ENCODE assay signal across 14 cellular contexts in the genomic region with DNA sequence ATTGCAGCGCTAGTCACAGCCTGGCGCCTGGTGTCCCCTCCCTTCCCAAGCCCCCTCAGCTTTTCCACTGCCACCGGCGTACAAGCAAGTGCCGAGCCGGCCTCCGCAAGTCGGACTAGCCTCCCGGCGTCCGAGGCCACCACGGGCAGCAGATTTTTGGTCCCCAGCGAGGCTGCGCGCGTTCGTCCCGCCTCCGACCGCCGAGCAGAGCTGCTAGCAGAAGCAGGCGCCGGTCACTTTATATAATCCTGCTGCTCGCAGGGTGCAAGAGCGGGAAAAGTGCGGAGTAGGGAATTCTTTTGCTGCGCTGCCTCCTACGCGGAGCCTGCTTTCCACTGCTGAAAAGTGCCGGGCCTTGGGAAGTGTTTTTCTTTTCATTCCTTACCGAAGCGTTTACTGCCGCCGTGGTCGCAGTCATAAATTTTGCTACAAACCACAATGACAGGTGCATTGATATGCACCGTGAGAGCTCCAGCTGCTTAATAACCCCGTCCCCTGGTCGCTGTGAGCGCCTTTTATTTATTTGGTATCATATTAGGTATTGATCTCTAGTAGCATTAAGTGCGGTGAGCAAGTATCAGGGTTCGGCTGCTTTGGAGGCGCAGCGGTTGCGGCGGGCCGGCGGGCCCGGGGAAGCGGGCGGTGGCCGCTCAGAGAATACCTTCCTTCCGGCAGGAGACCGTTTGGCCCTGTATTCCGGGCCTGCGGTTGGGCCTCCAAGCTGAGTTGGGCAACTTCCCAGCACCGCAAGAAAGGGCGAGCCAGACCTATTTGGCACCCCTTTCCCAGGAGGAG. TPM values are rescaled to one million over a fixed set of nuclear protein-coding genes. Genes with fewer than 3 reads are reported as not detected.
DNase-seq lines count a peak whose midpoint lies in the region; ATAC-seq and TF ChIP-seq lines count a peak whose summit lies in the region.
"Had no signal": no experiment of that assay in that cellular context is flagged by ENCODE, and none has a peak within 500 bp of the region (broad histone marks: within the 10 kb centered on the region; RNA-seq: fewer than 3 reads in every experiment).

No MANE protein-coding gene starts in this region.

- H3K9me3 ChIP-seq in SJCRH30 (replicated peaks): no peaks in the 10 kb centered on the region
- H3K9me3 ChIP-seq in neuron (ENCODE audit: low read length): peaks cover 12% of the 10 kb centered on the region
- peaks cover 0 to 5% (median 0%) of the 10 kb centered on the region in 3 donors for H3K9me3 ChIP-seq in gastroesophageal sphincter
- H3K9me3 ChIP-seq: colonic mucosa, thoracic aorta had no signal

- TF ChIP-seq EP300 in gastroesophageal sphincter (IDR thresholded peaks at IDR 0.05): no peak

- peak overlapping the region; percentile 20 for H2AFZ ChIP-seq in neuron (ENCODE audit: low read depth, low read length)

- DNase-seq in SJCRH30: peak in 1 of 2 experiments; percentile 27
- peak; percentile 56 for DNase-seq in ecto neural progenitor cell (ENCODE audit: low spot score)
- DNase-seq: CD4-positive, CD25-positive, alpha-beta regulatory T cell; colonic mucosa; NCI-H1436; NCI-H524; T1000 had no signal

- no peak for TF ChIP-seq CTCF in gastroesophageal sphincter (IDR thresholded peaks at IDR 0.05)

- 8 to 12% methylated on average over 5 to 13 of the region's 57 CpGs for WGBS in gastroesophageal sphincter (ENCODE audit: low coverage in 1 of 2), 2 donors

- H3K4me1 ChIP-seq in SJCRH30: no peaks in the 10 kb centered on the region
- no peaks in the 10 kb centered on the region for H3K4me1 ChIP-seq in neuron (ENCODE audit: insufficient read depth, low read length)
- H3K4me1 ChIP-seq in gastroesophageal sphincter: peaks cover 0 to 38% (median 8%) of the 10 kb centered on the region in 3 donors
- H3K4me1 ChIP-seq: colonic mucosa had no signal

- ATAC-seq in gastroesophageal sphincter (no peak), HG02623 (IDR thresholded peaks at IDR 0.05; ENCODE audit: unreplicated experiment) (no peak), HG02642 (IDR thresholded peaks at IDR 0.05; ENCODE audit: poor library complexity, unreplicated experiment) (no peak)

- H3K36me3 ChIP-seq in SJCRH30 (no peaks in the 10 kb centered on the region), neuron (ENCODE audit: insufficient read depth, low read length) (no peaks in the 10 kb centered on the region), gastroesophageal sphincter (no peaks in the 10 kb centered on the region)
- H3K36me3 ChIP-seq: colonic mucosa, thoracic aorta had no signal

- H3K4me3 ChIP-seq in SJCRH30: peak overlapping the region; percentile 26
- no peak overlapping the region for H3K4me3 ChIP-seq in neuron (ENCODE audit: low read length)
- peak overlapping the region in 1 of 2 donors; percentile 0 for H3K4me3 ChIP-seq in gastroesophageal sphincter
- H3K4me3 ChIP-seq: colonic mucosa, thoracic aorta had no signal

- H3K27ac ChIP-seq in SJCRH30 (no peak overlapping the region), gastroesophageal sphincter (no peak overlapping the region)
- H3K27ac ChIP-seq: colonic mucosa, RWPE1, thoracic aorta had no signal

- TF ChIP-seq POLR2A in gastroesophageal sphincter (IDR thresholded peaks at IDR 0.05): no peak

- H3K27me3 ChIP-seq in SJCRH30 (0 out of 2 replicates have a peak, but pooled peaks cover 7% of the 10 kb centered on the region), neuron (ENCODE audit: insufficient read depth, low read length) (peaks cover 87% of the 10 kb centered on the region), gastroesophageal sphincter (peaks cover 100% of the 10 kb centered on the region)

RNA-seq across cellular contexts. Expression of a gene that starts 7.9 kb away (rescaled TPM):
- not detected in 2 replicates for total RNA-seq in SJCRH30 (2014; rRNA removed; shearing (Covaris generic))
- 1 to 10 TPM; 1.8 to 2.7 (median 2.2) TPM for total RNA-seq in gastroesophageal sphincter
- total RNA-seq: CD4-positive, CD25-positive, alpha-beta regulatory T cell; fibroblast of lung had no signal

RNA-seq across cellular contexts. Expression of a gene that starts 13.7 kb away (rescaled TPM):
- not detected in 2 replicates for total RNA-seq in SJCRH30 (2014; rRNA removed; shearing (Covaris generic))
- total RNA-seq in gastroesophageal sphincter: 1 to 10 TPM in 2 of 4 donors, under 1 TPM in 1, not detected in 1; 0.69 to 3.6 (median 1.3) TPM
- total RNA-seq: CD4-positive, CD25-positive, alpha-beta regulatory T cell; fibroblast of lung had no signal

RNA-seq across cellular contexts. Expression of a gene that starts 23.5 kb away (rescaled TPM):
- total RNA-seq in SJCRH30 (2014; rRNA removed; shearing (Covaris generic)): 0.06 TPM in 1 of 2 replicates, not detected in the other
- total RNA-seq in gastroesophageal sphincter: under 1 TPM in 3 of 4 donors, not detected in 1; 0.13 to 0.54 (median 0.32) TPM
- total RNA-seq: CD4-positive, CD25-positive, alpha-beta regulatory T cell; fibroblast of lung had no signal

RNA-seq across cellular contexts. Expression of a gene that starts 35.5 kb away (rescaled TPM):
- total RNA-seq in SJCRH30 (2014; rRNA removed; shearing (Covaris generic)): 8.6 and 9.9 TPM in 2 replicates
- total RNA-seq in gastroesophageal sphincter: 1 to 10 TPM; 2.3 to 6.9 (median 3.4) TPM
- total RNA-seq: CD4-positive, CD25-positive, alpha-beta regulatory T cell; fibroblast of lung had no signal

RNA-seq across cellular contexts. Expression of a gene that starts 42.5 kb away (rescaled TPM):
- 3.9 and 4.4 TPM in 2 replicates for total RNA-seq in SJCRH30 (2014; rRNA removed; shearing (Covaris generic))
- 1 to 10 TPM in 2 of 4 donors, under 1 TPM in 2; 0.47 to 2.9 (median 1.2) TPM for total RNA-seq in gastroesophageal sphincter
- total RNA-seq: CD4-positive, CD25-positive, alpha-beta regulatory T cell; fibroblast of lung had no signal
